Comparison of ENCODE assay signal across 16 cellular contexts in genomic region chr3:185149591-185149990, GRCh38.
"Had no signal": no experiment of that assay in that cellular context is flagged by ENCODE, and none has a peak within 500 bp of the region (broad histone marks: within the 10 kb centered on the region; RNA-seq: fewer than 3 reads in every experiment).

No MANE protein-coding gene starts in this region.

- H3K4me3 Mint-ChIP-seq: activated CD8-positive, alpha-beta T cell treated with anti-CD3 and anti-CD28 coated beads, Interleukin-2, amount 10 ng/mL, durations not matched to agents 7 days and 5 days; activated naive CD8-positive, alpha-beta T cell treated with anti-CD3 and anti-CD28 coated beads, Interleukin-2, amount 50 U/mL, for 24 hours; dendritic cell treated with granulocyte-macrophage colony-stimulating factor and Interleukin-4, amounts not matched to agents 40 ng/mL and 50 ng/mL, for 4 days; immature natural killer cell; neural progenitor cell; stimulated activated effector memory CD8-positive, alpha-beta T cell treated with anti-CD3 and anti-CD28 coated beads, Interleukin-12 subunit alpha, Interleukin-12 subunit beta, amount 100 ng/mL, for 72 hours had no signal

- H3K4me1 Mint-ChIP-seq: stimulated activated effector memory CD8-positive, alpha-beta T cell treated with anti-CD3 and anti-CD28 coated beads, Interleukin-12 subunit alpha, Interleukin-12 subunit beta, amount 100 ng/mL, for 72 hours had no signal

- H3K36me3 Mint-ChIP-seq: immature natural killer cell; neural progenitor cell; stimulated activated effector memory CD8-positive, alpha-beta T cell treated with anti-CD3 and anti-CD28 coated beads, Interleukin-12 subunit alpha, Interleukin-12 subunit beta, amount 100 ng/mL, for 72 hours had no signal

- ATAC-seq: activated CD8-positive, alpha-beta T cell treated with anti-CD3 and anti-CD28 coated beads, Interleukin-2, amount 10 ng/mL, durations not matched to agents 7 days and 5 days; activated naive CD8-positive, alpha-beta T cell treated with anti-CD3 and anti-CD28 coated beads, Interleukin-2, amount 50 U/mL, for 24 hours; left colon; stimulated activated effector memory CD8-positive, alpha-beta T cell treated with anti-CD3 and anti-CD28 coated beads, Interleukin-12 subunit alpha, Interleukin-12 subunit beta, amount 100 ng/mL, for 72 hours had no signal

- H3K27ac Mint-ChIP-seq: activated CD8-positive, alpha-beta T cell treated with anti-CD3 and anti-CD28 coated beads, Interleukin-2, amount 10 ng/mL, durations not matched to agents 7 days and 5 days; activated naive CD8-positive, alpha-beta T cell treated with anti-CD3 and anti-CD28 coated beads, Interleukin-2, amount 50 U/mL, for 24 hours; dendritic cell treated with granulocyte-macrophage colony-stimulating factor and Interleukin-4, amounts not matched to agents 40 ng/mL and 50 ng/mL, for 4 days; immature natural killer cell; neural progenitor cell; stimulated activated effector memory CD8-positive, alpha-beta T cell treated with anti-CD3 and anti-CD28 coated beads, Interleukin-12 subunit alpha, Interleukin-12 subunit beta, amount 100 ng/mL, for 72 hours had no signal

- H3K9me3 Mint-ChIP-seq: activated naive CD8-positive, alpha-beta T cell treated with anti-CD3 and anti-CD28 coated beads, Interleukin-2, amount 50 U/mL, for 24 hours; dendritic cell treated with granulocyte-macrophage colony-stimulating factor and Interleukin-4, amounts not matched to agents 40 ng/mL and 50 ng/mL, for 4 days; neural progenitor cell; stimulated activated effector memory CD8-positive, alpha-beta T cell treated with anti-CD3 and anti-CD28 coated beads, Interleukin-12 subunit alpha, Interleukin-12 subunit beta, amount 100 ng/mL, for 72 hours had no signal

- DNase-seq: activated CD4-positive, alpha-beta T cell treated with anti-CD3 and anti-CD28 coated beads for 4 hours; activated CD8-positive, alpha-beta memory T cell treated with anti-CD3 and anti-CD28 coated beads, Interleukin-2, amount 50 U/mL, for 48 hours; activated CD8-positive, alpha-beta T cell treated with anti-CD3 and anti-CD28 coated beads, Interleukin-2, amount 10 ng/mL, durations not matched to agents 7 days and 5 days; activated naive CD4-positive, alpha-beta T cell; activated naive CD8-positive, alpha-beta T cell treated with anti-CD3 and anti-CD28 coated beads, Interleukin-2, amount 50 U/mL, for 24 hours; immature natural killer cell; left colon; ovary; retina; SK-N-SH; T-helper 1 cell; upper lobe of left lung; WERI-Rb-1 had no signal
